15 cellular contexts compared by ENCODE assay signal in the genomic region with DNA sequence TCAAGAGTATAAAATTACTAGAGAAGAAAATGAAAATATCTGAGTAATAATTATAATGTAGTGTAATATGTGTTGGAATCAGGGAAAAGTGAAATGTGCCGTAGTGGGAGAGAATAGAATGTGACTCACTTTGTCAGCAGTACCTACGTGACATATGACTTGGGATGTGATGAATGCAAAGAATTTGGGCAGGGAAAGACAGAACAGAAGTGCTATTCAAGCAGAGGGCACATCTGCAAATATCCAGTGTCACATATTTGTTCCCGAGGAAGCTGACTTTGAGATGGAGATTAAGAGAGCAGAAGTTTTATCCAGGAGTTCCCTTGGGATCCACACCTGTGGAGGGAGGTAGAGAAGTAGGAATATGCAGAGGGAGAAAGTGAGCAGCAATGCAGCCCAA.
DNase-seq lines count a peak whose midpoint lies in the region; ATAC-seq, FAIRE-seq and TF ChIP-seq lines count a peak whose summit lies in the region.
"Had no signal": no experiment of that assay in that cellular context is flagged by ENCODE, and none has a peak within 500 bp of the region (broad histone marks: within the 10 kb centered on the region; RNA-seq: fewer than 3 reads in every experiment).

No MANE protein-coding gene starts in this region.

- no peak overlapping the region for H4K12ac ChIP-seq in trophoblast cell (ENCODE audit: low read depth, low read length)

- DNase-seq in GM23338 (ENCODE audit: low spot score) = peak; percentile 8
- DNase-seq in RWPE2 (ENCODE audit: low spot score) = no peak
- peak; percentile 7 for DNase-seq in iris pigment epithelial cell (ENCODE audit: low read depth)
- DNase-seq in trophoblast cell = peak; percentile 41 to 76
- no peak for DNase-seq in H54 (ENCODE audit: insufficient read length, low spot score)
- DNase-seq in heart right ventricle = no peak
- DNase-seq: EL, IMR-90, NCI-H1417 treated with DMSO at 0.1 percent for 48 hours, NCI-H2029 treated with DMSO at 0.1 percent for 48 hours, NCI-H510A, NCI-H82 had no signal

- no peaks in the 10 kb centered on the region for H3K27me3 ChIP-seq in GM23338 (ENCODE audit: insufficient read depth)
- H3K27me3 ChIP-seq in RWPE2 (ENCODE audit: insufficient read depth, poor library complexity, severe bottlenecking) = no peaks in the 10 kb centered on the region
- no peaks in the 10 kb centered on the region for H3K27me3 ChIP-seq in trophoblast cell (ENCODE audit: insufficient read depth, low read length)
- H3K27me3 ChIP-seq in heart right ventricle = no peaks in the 10 kb centered on the region
- H3K27me3 ChIP-seq: BLaER1 treated with 17β-estradiol and CSF1 and Interleukin-3, amounts not matched to agents 10 nM and 100 nM had no signal

- no peak overlapping the region for H2BK12ac ChIP-seq in trophoblast cell (ENCODE audit: low read length)

- no peaks in the 10 kb centered on the region; the same call in 1 of the 2 replicates for H3K9me2 ChIP-seq in GM23338 (ENCODE audit: insufficient read depth)

- H3K9ac ChIP-seq in trophoblast cell (ENCODE audit: low read length) = no peak overlapping the region

- H3K27me3 Mint-ChIP-seq in GM23338 (ENCODE audit: insufficient read depth, low read depth, poor library complexity) = no peaks in the 10 kb centered on the region
- H3K27me3 Mint-ChIP-seq in activated T-helper 17 cell treated with anti-CD3 and anti-CD28 coated beads, Interleukin-2, amount 50 U/mL, for 72 hours = no peaks in the 10 kb centered on the region

- no peak for TF ChIP-seq POLR2A in H54 (IDR thresholded peaks at IDR 0.05; ENCODE audit: low read depth, low read length)

- H3K4me3 Mint-ChIP-seq in GM23338 = no peak overlapping the region
- no peak overlapping the region for H3K4me3 Mint-ChIP-seq in activated T-helper 17 cell treated with anti-CD3 and anti-CD28 coated beads, Interleukin-2, amount 50 U/mL, for 72 hours

- no peak overlapping the region for H3K18ac ChIP-seq in trophoblast cell (ENCODE audit: low read length)

- peaks cover 6% of the 10 kb centered on the region; the same call in 1 of the 3 replicates for H3K9me3 Mint-ChIP-seq in GM23338
- H3K9me3 Mint-ChIP-seq in activated T-helper 17 cell treated with anti-CD3 and anti-CD28 coated beads, Interleukin-2, amount 50 U/mL, for 72 hours = peaks cover 4% of the 10 kb centered on the region

- H3K4me2 ChIP-seq in GM23338 (no peak overlapping the region), trophoblast cell (ENCODE audit: low read length) (no peak overlapping the region)

- H3K14ac ChIP-seq in trophoblast cell (ENCODE audit: low read length) = no peak overlapping the region

- H3K79me2 ChIP-seq in GM23338 (replicated peaks; ENCODE audit: insufficient read depth) (no peaks in the 10 kb centered on the region), trophoblast cell (ENCODE audit: control insufficient read depth, insufficient read depth, low read length, poor library complexity) (no peaks in the 10 kb centered on the region)

- no peak overlapping the region for H4K8ac ChIP-seq in trophoblast cell (ENCODE audit: low read depth, low read length)

- H3F3A ChIP-seq in GM23338 (replicated peaks; ENCODE audit: low read depth) = no peaks in the 10 kb centered on the region

- H2BK5ac ChIP-seq in trophoblast cell (ENCODE audit: low read depth, low read length, poor library complexity) = no peak overlapping the region

- H3K23ac ChIP-seq in trophoblast cell (ENCODE audit: low read length) = no peak overlapping the region

- no peak overlapping the region for H3K27ac Mint-ChIP-seq in GM23338
- no peak overlapping the region for H3K27ac Mint-ChIP-seq in activated T-helper 17 cell treated with anti-CD3 and anti-CD28 coated beads, Interleukin-2, amount 50 U/mL, for 72 hours

- H3K36me3 ChIP-seq in GM23338 (ENCODE audit: insufficient read depth) (no peaks in the 10 kb centered on the region), RWPE2 (ENCODE audit: low read depth) (no peaks in the 10 kb centered on the region), trophoblast cell (ENCODE audit: control insufficient read depth in 1 of 2, insufficient read depth in 2 of 2, low read length in 2 of 2) (no peaks in the 10 kb centered on the region), heart right ventricle (no peaks in the 10 kb centered on the region)
- H3K36me3 ChIP-seq: BLaER1 treated with 17β-estradiol and CSF1 and Interleukin-3, amounts not matched to agents 10 nM and 100 nM had no signal

- no peak overlapping the region for H2BK120ac ChIP-seq in trophoblast cell (ENCODE audit: insufficient read depth, low read length, poor library complexity)

- H3K36me3 Mint-ChIP-seq in GM23338 (ENCODE audit: low read depth) = peaks cover 3% of the 10 kb centered on the region; the same call in 1 of the 3 replicates
- H3K36me3 Mint-ChIP-seq in activated T-helper 17 cell treated with anti-CD3 and anti-CD28 coated beads, Interleukin-2, amount 50 U/mL, for 72 hours (ENCODE audit: low read depth) = no peaks in the 10 kb centered on the region

- no peaks in the 10 kb centered on the region for H3K4me1 ChIP-seq in GM23338 (ENCODE audit: insufficient read depth)
- peaks cover 32% of the 10 kb centered on the region for H3K4me1 ChIP-seq in RWPE2 (ENCODE audit: insufficient read depth, poor library complexity, severe bottlenecking)
- no peaks in the 10 kb centered on the region for H3K4me1 ChIP-seq in trophoblast cell (ENCODE audit: control insufficient read depth in 1 of 2, insufficient read depth in 2 of 2, low read length in 2 of 2)
- peaks cover 0 to 21% (median 0%) of the 10 kb centered on the region in 9 donors for H3K4me1 ChIP-seq in heart right ventricle

- ATAC-seq in GM23338 = no peak
- ATAC-seq in RWPE2 (ENCODE audit: low read depth) = peak; percentile 42
- no peak for ATAC-seq in GM18511 (IDR thresholded peaks at IDR 0.05; ENCODE audit: unreplicated experiment)
- no peak for ATAC-seq in heart right ventricle
- no peak for ATAC-seq in activated T-helper 17 cell treated with anti-CD3 and anti-CD28 coated beads, Interleukin-2, amount 50 U/mL, for 72 hours (replicated peaks)

- H4K91ac ChIP-seq in trophoblast cell (ENCODE audit: low read depth, low read length) = no peak overlapping the region

- H3K4me3 ChIP-seq in GM23338 (no peak overlapping the region), RWPE2 (ENCODE audit: severe bottlenecking) (no peak overlapping the region), trophoblast cell (ENCODE audit: low read depth, low read length) (no peak overlapping the region), heart right ventricle (no peak overlapping the region)
- H3K4me3 ChIP-seq: BLaER1 treated with 17β-estradiol and CSF1 and Interleukin-3, amounts not matched to agents 10 nM and 100 nM had no signal

- peaks cover 5% of the 10 kb centered on the region; the same call in 1 of the 3 replicates for H3K4me1 Mint-ChIP-seq in GM23338
- H3K4me1 Mint-ChIP-seq in activated T-helper 17 cell treated with anti-CD3 and anti-CD28 coated beads, Interleukin-2, amount 50 U/mL, for 72 hours = no peaks in the 10 kb centered on the region

- H4K20me1 ChIP-seq in GM23338 (replicated peaks; ENCODE audit: insufficient read depth) = no peaks in the 10 kb centered on the region
- H4K20me1 ChIP-seq: BLaER1 treated with 17β-estradiol and CSF1 and Interleukin-3, amounts not matched to agents 10 nM and 100 nM had no signal

- no peaks in the 10 kb centered on the region for H3K79me1 ChIP-seq in trophoblast cell (ENCODE audit: low read length)

- 100% methylated on average over 1 of the region's 3 CpGs for WGBS in trophoblast cell (ENCODE audit: extremely low coverage, insufficient coverage, insufficient read length)
- 41 to 50% methylated on average over 3 of the region's 3 CpGs for WGBS in heart right ventricle, 2 donors

- TF ChIP-seq CTCF in GM23338 (conservative IDR thresholded peaks at IDR 0.05; ENCODE audit: low read depth in 2 of 2) (no peak), RWPE2 (IDR thresholded peaks at IDR 0.05; ENCODE audit: poor library complexity, severe bottlenecking) (no peak), heart right ventricle (IDR thresholded peaks at IDR 0.05) (no peak)

- H2AK5ac ChIP-seq in trophoblast cell (ENCODE audit: low read length) = no peak overlapping the region

- no peak for FAIRE-seq in H54 (lab: Jason Lieb, UNC)

- H3K27ac ChIP-seq in GM23338 (ENCODE audit: low read depth) (no peak overlapping the region), RWPE2 (ENCODE audit: poor library complexity, severe bottlenecking) (peak overlapping the region; percentile 87), trophoblast cell (ENCODE audit: low read depth, low read length) (no peak overlapping the region), heart right ventricle (no peak overlapping the region)

- no peaks in the 10 kb centered on the region for H3K9me3 ChIP-seq in RWPE2 (ENCODE audit: severe bottlenecking)
- no peaks in the 10 kb centered on the region for H3K9me3 ChIP-seq in trophoblast cell (ENCODE audit: insufficient read depth, low read depth, low read length)
- peaks cover 0 to 26% (median 10%) of the 10 kb centered on the region in 11 donors for H3K9me3 ChIP-seq in heart right ventricle

- H2AFZ ChIP-seq in GM23338 = no peak overlapping the region
- no peak overlapping the region for H2AFZ ChIP-seq in trophoblast cell (ENCODE audit: insufficient read depth, low read length, poor library complexity)

- no peak overlapping the region for H3K4ac ChIP-seq in trophoblast cell (ENCODE audit: low read depth, low read length)

- intact Hi-C loops in heart right ventricle (cut with DNase I) = no loop called here

TF ChIP-seq in GM23338, 12 proteins besides CTCF, POLR2A, EP300 and RAD21:
- TF ChIP-seq JUNB (IDR thresholded peaks at IDR 0.05; ENCODE audit: unreplicated experiment) (no peak), ETS1 (IDR thresholded peaks at IDR 0.05) (no peak), CREB1 (CRISPR knock-in tag; IDR thresholded peaks at IDR 0.05; ENCODE audit: low read depth) (no peak), NANOG (IDR thresholded peaks at IDR 0.05; ENCODE audit: borderline replicate concordance) (no peak), ZNF114 (CRISPR knock-in tag; IDR thresholded peaks at IDR 0.05) (no peak)

Comparison
In these comparisons a context has a peak if more than half of its experiments do, and no peak if none do; other contexts are left out.
1. DNase-seq: peak in GM23338 (single experiment), iris pigment epithelial cell (single experiment) and trophoblast cell (2 of 2); none in RWPE2 (single experiment), H54 (single experiment) and heart right ventricle (0 of 2).